8 cellular contexts compared by ENCODE assay signal in genomic region chr3:148077318-148077923, GRCh38.
DNase-seq lines count a peak whose midpoint lies in the region; ATAC-seq and TF ChIP-seq lines count a peak whose summit lies in the region.

No MANE protein-coding gene starts in this region.

- ATAC-seq in DND-41 (ENCODE audit: insufficient read depth, low read depth): no peak; the same call in 2 of the 3 replicates
- ATAC-seq in GM21381 (IDR thresholded peaks at IDR 0.05; ENCODE audit: unreplicated experiment): no peak

- H3K4me2 ChIP-seq in DND-41 (ENCODE audit: insufficient read depth, low read length) (no peak overlapping the region), neuronal stem cell (ENCODE audit: insufficient read depth, low read length, poor library complexity, severe bottlenecking) (no peak overlapping the region)

- no peak overlapping the region for H2BK120ac ChIP-seq in neuronal stem cell (ENCODE audit: low read depth, low read length)

- no peak overlapping the region for H3K23ac ChIP-seq in neuronal stem cell (ENCODE audit: low read depth, low read length, poor library complexity)

- H3K27ac ChIP-seq in DND-41 (ENCODE audit: low read length): no peak overlapping the region
- H3K27ac ChIP-seq in HEK293 (ENCODE audit: extremely low read depth, low read depth, low read length): no peak overlapping the region
- H3K27ac ChIP-seq in RWPE1: no peak overlapping the region
- H3K27ac ChIP-seq in neuronal stem cell (replicated peaks; ENCODE audit: low read length): no peak overlapping the region

- peaks cover 11% of the 10 kb centered on the region for H3K4me1 ChIP-seq in DND-41 (ENCODE audit: insufficient read depth, low read length)
- no peaks in the 10 kb centered on the region for H3K4me1 ChIP-seq in HEK293 (ENCODE audit: control insufficient read depth, insufficient read depth, low read length)
- peaks cover 4 to 13% of the 10 kb centered on the region in 2 donors for H3K4me1 ChIP-seq in neuronal stem cell (ENCODE audit: control insufficient read depth in 2 of 2, insufficient read depth in 1 of 2, low read depth in 1 of 2, low read length in 2 of 2)

- H2AFZ ChIP-seq in DND-41 (ENCODE audit: low read depth, low read length): no peak overlapping the region
- no peak overlapping the region for H2AFZ ChIP-seq in neuronal stem cell (ENCODE audit: low read length)

- H3K4me3 ChIP-seq in DND-41 (ENCODE audit: low read depth in 1 of 2, low read length in 2 of 2) (no peak overlapping the region), HEK293 (ENCODE audit: low read depth, low read length) (no peak overlapping the region), neuronal stem cell (ENCODE audit: low read length in 2 of 2) (no peak overlapping the region)

- H4K91ac ChIP-seq in neuronal stem cell (ENCODE audit: low read depth, low read length, poor library complexity): no peak overlapping the region

- H4K8ac ChIP-seq in neuronal stem cell (ENCODE audit: low read depth, low read length): no peak overlapping the region

- POLR2A ChIA-PET in HEK293 (lab: Yijun Ruan, JAX) (no interaction called here), RWPE1 (lab: Yijun Ruan, JAX; ENCODE audit: low non-redundant PET) (no interaction called here)

- TF ChIP-seq CTCF in DND-41 (IDR thresholded peaks at IDR 0.05; ENCODE audit: borderline replicate concordance, extremely low read depth, low read length, poor library complexity, severe bottlenecking) (peak; percentile 65), HEK293 (tag by site-specific recombination; IDR thresholded peaks at IDR 0.05) (no peak), RWPE1 (conservative IDR thresholded peaks at IDR 0.05; ENCODE audit: low read depth) (peak; percentile 62)

- H2BK15ac ChIP-seq in neuronal stem cell (ENCODE audit: low read length): no peak overlapping the region

- H3K36me3 ChIP-seq in DND-41 (ENCODE audit: insufficient read depth, low read length): no peaks in the 10 kb centered on the region
- H3K36me3 ChIP-seq in HEK293 (ENCODE audit: control insufficient read depth in 2 of 2, insufficient read depth in 1 of 2, low read length in 2 of 2): no peaks in the 10 kb centered on the region
- no peaks in the 10 kb centered on the region for H3K36me3 ChIP-seq in neuronal stem cell (replicated peaks in 1 of 2; ENCODE audit: control insufficient read depth in 2 of 2, insufficient read depth in 2 of 2, low read length in 2 of 2)

- H3K18ac ChIP-seq in neuronal stem cell (ENCODE audit: low read length): no peak overlapping the region

- no peak for DNase-seq in DND-41
- DNase-seq in RWPE1 (ENCODE audit: low spot score): peak; percentile 8
- peak; percentile 28 for DNase-seq in iris pigment epithelial cell (ENCODE audit: low read depth)
- no peak for DNase-seq in neuronal stem cell (ENCODE audit: low spot score)
- DNase-seq in activated naive CD4-positive, alpha-beta T cell treated with anti-CD3 and anti-CD28 coated beads, Interleukin-2, amount 50 U/mL, for 16 hours: no peak
- DNase-seq in islet precursor cell: no peak

- no peaks in the 10 kb centered on the region for H3K9me3 ChIP-seq in DND-41 (ENCODE audit: insufficient read depth, low read length, severe bottlenecking)
- H3K9me3 ChIP-seq in HEK293 (ENCODE audit: control insufficient read depth, insufficient read depth, low read depth, low read length): no peaks in the 10 kb centered on the region
- H3K9me3 ChIP-seq in neuronal stem cell (replicated peaks in 1 of 2; ENCODE audit: control insufficient read depth in 2 of 2, insufficient read depth in 1 of 2, low read depth in 1 of 2, low read length in 2 of 2): no peaks in the 10 kb centered on the region

- H4K20me1 ChIP-seq in DND-41 (ENCODE audit: insufficient read depth, low read length): no peaks in the 10 kb centered on the region

- no peak overlapping the region for H2AK5ac ChIP-seq in neuronal stem cell (ENCODE audit: low read depth, low read length)

- no peak overlapping the region for H3K14ac ChIP-seq in neuronal stem cell (ENCODE audit: low read length)

- no peaks in the 10 kb centered on the region for H3K27me3 ChIP-seq in DND-41 (ENCODE audit: insufficient read depth, low read length, poor library complexity)
- H3K27me3 ChIP-seq in neuronal stem cell (ENCODE audit: control insufficient read depth in 3 of 3, insufficient read depth in 3 of 3, low read depth in 1 of 3, low read length in 3 of 3): no peaks in the 10 kb centered on the region

- no peaks in the 10 kb centered on the region for H3K79me2 ChIP-seq in DND-41 (ENCODE audit: insufficient read depth, low read length)

- H2BK12ac ChIP-seq in neuronal stem cell (ENCODE audit: low read length): no peak overlapping the region

- H3K79me1 ChIP-seq in neuronal stem cell (ENCODE audit: low read depth, low read length): no peaks in the 10 kb centered on the region

- no peak overlapping the region for H3K4ac ChIP-seq in neuronal stem cell (ENCODE audit: low read length)

- H3K9ac ChIP-seq in DND-41 (ENCODE audit: low read depth, low read length) (no peak overlapping the region), neuronal stem cell (ENCODE audit: low read depth, low read length, poor library complexity) (no peak overlapping the region)

- WGBS in neuronal stem cell (ENCODE audit: extremely low coverage in 2 of 2, insufficient read length in 2 of 2, insufficient replicate concordance in 1 of 2), 2 donors: no CpG with 5 or more reads among the region's 1 CpG

- no peak overlapping the region for H2BK5ac ChIP-seq in neuronal stem cell (ENCODE audit: low read length)

- CTCF ChIA-PET in HEK293 (lab: Yijun Ruan, JAX) (interaction anchor here (0.5 to 2.6 kb wide), 14 partner anchors 9 to 1438 kb away, joined by 3 to 17 read pairs (median 3); no protein-coding TSS in a partner anchor), RWPE1 (lab: Yijun Ruan, JAX) (interaction anchor here (0.5 to 1.6 kb wide), 7 partner anchors 9 to 563 kb away, joined by 3 to 5 read pairs (median 3); no protein-coding TSS in a partner anchor)

TF ChIP-seq in HEK293, 187 proteins besides CTCF, POLR2A, EP300 and RAD21:
- peak; percentile 51 for TF ChIP-seq ZNF654 (tag by site-specific recombination; IDR thresholded peaks at IDR 0.05; ENCODE audit: low read depth)
- TF ChIP-seq ZNF350 (tag by site-specific recombination; IDR thresholded peaks at IDR 0.05): no peak
- no peak for TF ChIP-seq ZNF292 (tag by site-specific recombination; IDR thresholded peaks at IDR 0.05; ENCODE audit: borderline replicate concordance, low read depth)

Comparison
In these comparisons a context has a peak if more than half of its experiments do, and no peak if none do; other contexts are left out.
1. DNase-seq: peak in RWPE1 (single experiment) and iris pigment epithelial cell (single experiment); none in DND-41 (single experiment), neuronal stem cell (single experiment), activated naive CD4-positive, alpha-beta T cell treated with anti-CD3 and anti-CD28 coated beads, Interleukin-2, amount 50 U/mL, for 16 hours (single experiment) and islet precursor cell (single experiment).